Comparison of ENCODE assay signal across 8 cellular contexts in the genomic region with DNA sequence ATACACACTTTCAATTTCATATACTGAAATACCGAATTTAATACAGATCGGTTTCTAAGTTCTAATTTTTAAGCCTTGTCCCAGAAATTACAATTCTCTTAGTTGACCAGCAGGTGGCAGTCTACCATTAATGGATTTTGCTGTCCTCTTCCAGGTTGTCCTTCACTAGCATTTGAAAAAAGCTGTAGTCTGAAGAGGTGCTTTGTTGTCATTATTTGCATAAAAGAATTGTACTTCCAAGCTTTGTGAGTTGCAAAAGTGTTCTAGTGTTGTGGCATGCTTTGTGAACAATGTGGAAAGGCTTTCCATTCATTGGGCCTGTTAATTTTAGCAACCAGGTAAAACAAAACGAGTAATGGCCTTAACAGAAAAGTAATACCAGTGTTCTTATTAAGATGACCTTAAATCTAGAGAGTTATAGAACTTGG.
DNase-seq lines count a peak whose midpoint lies in the region; ATAC-seq and TF ChIP-seq lines count a peak whose summit lies in the region.
"Had no signal": no experiment of that assay in that cellular context is flagged by ENCODE, and none has a peak within 500 bp of the region (broad histone marks: within the 10 kb centered on the region; RNA-seq: fewer than 3 reads in every experiment).

No MANE protein-coding gene starts in this region.

- no peaks in the 10 kb centered on the region for H3K4me1 ChIP-seq in DOHH2 (ENCODE audit: control insufficient read depth, low read length)
- no peaks in the 10 kb centered on the region; the same call in 1 of the 2 replicates for H3K4me1 ChIP-seq in MM.1S (ENCODE audit: low read length)
- H3K4me1 ChIP-seq in RWPE2 (ENCODE audit: insufficient read depth, poor library complexity, severe bottlenecking) = no peaks in the 10 kb centered on the region
- no peaks in the 10 kb centered on the region for H3K4me1 ChIP-seq in ovary (ENCODE audit: insufficient read depth)

- H4K20me1 ChIP-seq in DOHH2 (ENCODE audit: control insufficient read depth, insufficient read depth, low read depth, low read length) (no peaks in the 10 kb centered on the region), MM.1S (ENCODE audit: insufficient read depth, low read length) (no peaks in the 10 kb centered on the region)

- no peak overlapping the region for H3K4me2 ChIP-seq in DOHH2 (ENCODE audit: low read length)
- no peak overlapping the region for H3K4me2 ChIP-seq in MM.1S (ENCODE audit: low read depth, low read length)

- H3K36me3 ChIP-seq in DOHH2 (ENCODE audit: control insufficient read depth, low read length) (no peaks in the 10 kb centered on the region), MM.1S (replicated peaks; ENCODE audit: insufficient read depth, low read length) (no peaks in the 10 kb centered on the region), RWPE2 (ENCODE audit: low read depth) (no peaks in the 10 kb centered on the region), ovary (no peaks in the 10 kb centered on the region)

- no peaks in the 10 kb centered on the region for H3K9me2 ChIP-seq in DOHH2 (replicated peaks; ENCODE audit: control insufficient read depth, low read length)
- no peaks in the 10 kb centered on the region for H3K9me2 ChIP-seq in MM.1S (replicated peaks; ENCODE audit: insufficient read depth, low read length)

- H3K27ac ChIP-seq in DOHH2 (ENCODE audit: low read depth, low read length) = no peak overlapping the region
- H3K27ac ChIP-seq in MM.1S (ENCODE audit: low read length) = no peak overlapping the region
- no peak overlapping the region for H3K27ac ChIP-seq in RWPE2 (ENCODE audit: poor library complexity, severe bottlenecking)
- no peak overlapping the region for H3K27ac ChIP-seq in ovary

- no peak overlapping the region for H2AFZ ChIP-seq in MM.1S (ENCODE audit: low read length)

- TF ChIP-seq CTCF in DOHH2 (IDR thresholded peaks at IDR 0.05; ENCODE audit: low read depth, low read length, poor library complexity, severe bottlenecking) (peak; percentile 85), MM.1S (IDR thresholded peaks at IDR 0.05; ENCODE audit: low read length) (peak; percentile 91), RWPE2 (IDR thresholded peaks at IDR 0.05; ENCODE audit: poor library complexity, severe bottlenecking) (peak; percentile 64), ovary (IDR thresholded peaks at IDR 0.05) (peak; percentile 32 to 75 (median 46))

- 42 to 45% (median 43%) methylated on average over 3 of the region's 3 CpGs for WGBS in ovary, 3 donors

- H3K27me3 ChIP-seq in DOHH2 (ENCODE audit: control insufficient read depth, low read length) (no peaks in the 10 kb centered on the region), MM.1S (replicated peaks; ENCODE audit: insufficient read depth, low read length) (no peaks in the 10 kb centered on the region), RWPE2 (ENCODE audit: insufficient read depth, poor library complexity, severe bottlenecking) (no peaks in the 10 kb centered on the region), ovary (no peaks in the 10 kb centered on the region)

- DNase-seq in MM.1S (peak; percentile 62), RWPE2 (ENCODE audit: low spot score) (no peak), erythroblast (lab: John Stamatoyannopoulos, UW) (peak; percentile 55 to 71), ovary (peak in 1 of 5 donors; percentile 20)

- no peak for TF ChIP-seq POLR2A in erythroblast (IDR thresholded peaks at IDR 0.05; ENCODE audit: low read length)
- no peak for TF ChIP-seq POLR2A in ovary (IDR thresholded peaks at IDR 0.05)

- no peak overlapping the region for H3K4me3 ChIP-seq in DOHH2 (ENCODE audit: low read length)
- no peak overlapping the region for H3K4me3 ChIP-seq in MM.1S (ENCODE audit: low read length)
- no peak overlapping the region for H3K4me3 ChIP-seq in RWPE2 (ENCODE audit: severe bottlenecking)
- H3K4me3 ChIP-seq in ovary = no peak overlapping the region

- H3F3A ChIP-seq in DOHH2 (ENCODE audit: control insufficient read depth, insufficient read depth) (no peaks in the 10 kb centered on the region), MM.1S (ENCODE audit: insufficient read depth, low read length) (no peaks in the 10 kb centered on the region)

- intact Hi-C loops in ovary (cut with DNase I) = loop anchor here in 1 of 4 donors (10.0 kb wide), 1 partner anchor 880 kb away; no protein-coding TSS in a partner anchor

- H3K9ac ChIP-seq in MM.1S (ENCODE audit: low read length) = no peak overlapping the region

- TF ChIP-seq EP300 in ovary (IDR thresholded peaks at IDR 0.05) = no peak

- ATAC-seq in GM21381 (IDR thresholded peaks at IDR 0.05; ENCODE audit: unreplicated experiment) (peak; percentile 48), RWPE2 (ENCODE audit: low read depth) (no peak), GM21528 (IDR thresholded peaks at IDR 0.05; ENCODE audit: low FRiP score, unreplicated experiment) (no peak)
- ATAC-seq: activated naive CD4-positive, alpha-beta T cell treated with anti-CD3 and anti-CD28 coated beads, Interleukin-2, amount 50 U/mL, for 72 hours had no signal

- H3K79me2 ChIP-seq in DOHH2 (ENCODE audit: control insufficient read depth, low read length) (no peaks in the 10 kb centered on the region), MM.1S (ENCODE audit: low read length) (no peaks in the 10 kb centered on the region)

- H3K9me3 ChIP-seq in DOHH2 (ENCODE audit: control insufficient read depth, insufficient read depth, low read length) (no peaks in the 10 kb centered on the region), MM.1S (replicated peaks; ENCODE audit: insufficient read depth, low read length) (no peaks in the 10 kb centered on the region), RWPE2 (ENCODE audit: severe bottlenecking) (no peaks in the 10 kb centered on the region), ovary (no peaks in the 10 kb centered on the region)
